ENCODE assay signal across 8 cellular contexts in genomic region chr6:160733045-160733646, GRCh38. TPM values are rescaled to one million over a fixed set of nuclear protein-coding genes. Genes with fewer than 3 reads are reported as not detected.
DNase-seq lines count a peak whose midpoint lies in the region; ATAC-seq, FAIRE-seq and TF ChIP-seq lines count a peak whose summit lies in the region.

No MANE protein-coding gene starts in this region.

- no peaks in the 10 kb centered on the region for H3K9me3 ChIP-seq in astrocyte (ENCODE audit: insufficient read depth, low read depth, low read length)

- H3K27me3 Mint-ChIP-seq in astrocyte (ENCODE audit: low read depth, unreplicated experiment) = no peaks in the 10 kb centered on the region

- H3K36me3 Mint-ChIP-seq in astrocyte (ENCODE audit: low read depth, unreplicated experiment) = no peaks in the 10 kb centered on the region

- no peaks in the 10 kb centered on the region for H3K36me3 ChIP-seq in astrocyte (ENCODE audit: insufficient read depth, low read length)

- no peaks in the 10 kb centered on the region for H3K79me2 ChIP-seq in astrocyte (ENCODE audit: insufficient read depth, low read length)

- H3K9ac ChIP-seq in astrocyte (ENCODE audit: low read length) = no peak overlapping the region

- H3K27me3 ChIP-seq in astrocyte (ENCODE audit: insufficient read depth, low read length) = no peaks in the 10 kb centered on the region

- H3K4me3 Mint-ChIP-seq in astrocyte (ENCODE audit: unreplicated experiment) = no peak overlapping the region

- H3K27ac Mint-ChIP-seq in astrocyte (ENCODE audit: unreplicated experiment) = no peak overlapping the region

- no peak overlapping the region for H2AFZ ChIP-seq in astrocyte (ENCODE audit: low read depth, low read length)

- H3K9me3 Mint-ChIP-seq in astrocyte (ENCODE audit: unreplicated experiment) = no peaks in the 10 kb centered on the region

- H4K20me1 ChIP-seq in astrocyte (ENCODE audit: insufficient read depth, low read length) = no peaks in the 10 kb centered on the region

- DNase-seq in ELF-1 (ENCODE audit: low read depth, low spot score) (peak; percentile 47), GM19240 (ENCODE audit: insufficient read length, low spot score) (peak; percentile 9), NCI-H446 treated with DMSO at 0.1 percent for 48 hours (lab: John Stamatoyannopoulos, UW) (peak; percentile 9), astrocyte (ENCODE audit: low read depth) (peak; percentile 7), iPS-NIHi11 (ENCODE audit: low spot score) (peak; percentile 69), UCSD-AML1 (lab: John Stamatoyannopoulos, UW; ENCODE audit: unreplicated experiment) (no peak)
- peak; percentile 7 for DNase-seq in stimulated activated CD4-positive, alpha-beta T cell treated with anti-CD3 and anti-CD28 coated beads, Interleukin-4, amount 100 ng/mL, for 1 hour

- H3K4me2 ChIP-seq in astrocyte (ENCODE audit: low read length) = no peak overlapping the region

- FAIRE-seq in astrocyte (lab: Jason Lieb, UNC) = no peak

- TF ChIP-seq CTCF in astrocyte (IDR thresholded peaks at IDR 0.05; ENCODE audit: insufficient read depth, low read depth, low read length) = peak; percentile 69

- no peak overlapping the region for H3K27ac ChIP-seq in astrocyte (ENCODE audit: low read depth, low read length)

- ATAC-seq in HG03103 (IDR thresholded peaks at IDR 0.05; ENCODE audit: low read depth, unreplicated experiment) = peak; percentile 69

- H3K4me3 ChIP-seq in astrocyte (ENCODE audit: insufficient read depth, low read depth, low read length) = no peak overlapping the region

- no peaks in the 10 kb centered on the region for H3K4me1 ChIP-seq in astrocyte (ENCODE audit: insufficient read depth, low read length)

- H3K4me1 Mint-ChIP-seq in astrocyte (ENCODE audit: low read depth, unreplicated experiment) = no peaks in the 10 kb centered on the region

RNA-seq across cellular contexts. Expression of gene PLG, which starts 31.1 kb away (rescaled TPM):
- total RNA-seq in astrocyte = 0.16 TPM in 1 of 2 replicates, not detected in the other
